ENCODE assay signal across 8 cellular contexts in the genomic region with DNA sequence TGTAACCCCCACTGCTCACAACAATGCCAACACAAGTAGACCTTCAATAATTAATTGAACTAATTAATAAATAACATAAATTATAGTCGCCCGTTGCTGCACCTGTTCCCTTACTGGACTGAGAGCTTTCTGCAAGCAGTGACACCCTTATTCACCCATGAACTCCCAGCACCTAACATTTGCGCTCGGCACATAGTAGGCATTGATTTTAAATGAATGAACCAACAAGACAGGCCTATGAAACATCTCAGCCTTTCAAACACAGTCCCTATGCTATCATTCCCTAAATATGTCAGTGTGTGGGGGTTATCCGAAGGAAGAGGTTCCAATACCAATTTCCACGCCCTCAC. TPM values are rescaled to one million over a fixed set of nuclear protein-coding genes. Genes with fewer than 3 reads are reported as not detected.
DNase-seq lines count a peak whose midpoint lies in the region; ATAC-seq and TF ChIP-seq lines count a peak whose summit lies in the region.

No MANE protein-coding gene starts in this region.

- H3K27ac Mint-ChIP-seq in activated T-cell treated with anti-CD3 and anti-CD28 coated beads, Interleukin-2, amount 50 U/mL, for 24 hours = peak overlapping the region; percentile 94

- H3K9me3 Mint-ChIP-seq in activated T-cell treated with anti-CD3 and anti-CD28 coated beads, Interleukin-2, amount 50 U/mL, for 24 hours = no peaks in the 10 kb centered on the region

- H3K36me3 ChIP-seq in lower lobe of right lung = no peaks in the 10 kb centered on the region
- peaks cover 0 to 6% (median 0%) of the 10 kb centered on the region in 3 donors for H3K36me3 ChIP-seq in tibial nerve

- H3K4me3 Mint-ChIP-seq in activated T-cell treated with anti-CD3 and anti-CD28 coated beads, Interleukin-2, amount 50 U/mL, for 24 hours = peak overlapping the region; percentile 88

- H3K4me1 Mint-ChIP-seq in activated T-cell treated with anti-CD3 and anti-CD28 coated beads, Interleukin-2, amount 50 U/mL, for 24 hours (ENCODE audit: low read depth) = peaks cover 75% of the 10 kb centered on the region

- TF ChIP-seq POLR2A in tibial nerve (IDR thresholded peaks at IDR 0.05) = no peak

- intact Hi-C loops in lower lobe of right lung (cut with DNase I) = no loop called here

- peaks cover 37% of the 10 kb centered on the region for H3K4me1 ChIP-seq in lower lobe of right lung
- peaks cover 0 to 68% (median 19%) of the 10 kb centered on the region in 4 donors for H3K4me1 ChIP-seq in tibial nerve

- 37 to 40% methylated on average over 6 of the region's 6 CpGs for WGBS in tibial nerve, 2 donors

- H3K36me3 Mint-ChIP-seq in activated T-cell treated with anti-CD3 and anti-CD28 coated beads, Interleukin-2, amount 50 U/mL, for 24 hours (ENCODE audit: low read depth) = peaks cover 18% of the 10 kb centered on the region

- no peak for TF ChIP-seq CTCF in astrocyte of the cerebellum (IDR thresholded peaks at IDR 0.05; ENCODE audit: low read depth, low read length, missing control alignments)
- no peak for TF ChIP-seq CTCF in lower lobe of right lung (IDR thresholded peaks at IDR 0.05)
- no peak for TF ChIP-seq CTCF in tibial nerve (IDR thresholded peaks at IDR 0.05)

- no peaks in the 10 kb centered on the region for H3K27me3 Mint-ChIP-seq in activated T-cell treated with anti-CD3 and anti-CD28 coated beads, Interleukin-2, amount 50 U/mL, for 24 hours

- no peak for ATAC-seq in lower lobe of right lung

- H3K27me3 ChIP-seq in lower lobe of right lung (ENCODE audit: low read depth) (no peaks in the 10 kb centered on the region), tibial nerve (no peaks in the 10 kb centered on the region)

- H3K4me3 ChIP-seq in astrocyte of the cerebellum (ENCODE audit: low read depth, low read length) (peak overlapping the region; percentile 61), lower lobe of right lung (peak overlapping the region; percentile 90), tibial nerve (peak overlapping the region; percentile 71 to 81 (median 78))

- no peaks in the 10 kb centered on the region for H3K9me3 ChIP-seq in lower lobe of right lung
- no peaks in the 10 kb centered on the region for H3K9me3 ChIP-seq in tibial nerve

- no peak overlapping the region for H3K27ac ChIP-seq in lower lobe of right lung
- peak overlapping the region in 2 of 4 donors; percentile 88 to 89 for H3K27ac ChIP-seq in tibial nerve

- no peak for DNase-seq in activated T-cell treated with anti-CD3 and anti-CD28 coated beads, Interleukin-2, amount 50 U/mL, for 24 hours
- no peak for DNase-seq in activated T-cell treated with anti-CD3 and anti-CD28 coated beads, Interleukin-2, amount 50 U/mL, for 1 hour
- DNase-seq in astrocyte of the cerebellum (ENCODE audit: low read depth) (no peak), lower lobe of right lung (no peak), tibial nerve (ENCODE audit: low spot score in 2 of 2) (no peak), glomerular visceral epithelial cell (ENCODE audit: extremely low spot score) (no peak), amygdala (lab: John Stamatoyannopoulos, UW) (no peak), hepatic stellate cell (ENCODE audit: low spot score) (no peak)

- in situ Hi-C loops in astrocyte of the cerebellum (cut with HindIII; ENCODE audit: low sequenced_read_pairs) = loop anchor here (5.0 kb wide), 1 partner anchor 63 kb away; no protein-coding TSS in a partner anchor

- no peak for TF ChIP-seq EP300 in tibial nerve (IDR thresholded peaks at IDR 0.05)

RNA-seq across cellular contexts. Expression of a gene that starts 1.1 kb away (rescaled TPM):
- 34.3 TPM for total RNA-seq in lower lobe of right lung
- total RNA-seq in tibial nerve = 10 to 100 TPM; 30.4 to 42.6 (median 35.7) TPM

RNA-seq across cellular contexts. Expression of a gene that starts 1.3 kb away (rescaled TPM):
- total RNA-seq in lower lobe of right lung (3.3 TPM), tibial nerve (1 to 10 TPM; 1.8 to 8.1 (median 2.2) TPM)
